In genomic region chr1:40923511-40924020, GRCh38 we compare ENCODE assay signal across 18 cellular contexts. TPM values are rescaled to one million over a fixed set of nuclear protein-coding genes. Genes with fewer than 3 reads are reported as not detected.
DNase-seq lines count a peak whose midpoint lies in the region; TF ChIP-seq lines count a peak whose summit lies in the region.
"Had no signal": no experiment of that assay in that cellular context is flagged by ENCODE, and none has a peak within 500 bp of the region (broad histone marks: within the 10 kb centered on the region; RNA-seq: fewer than 3 reads in every experiment).

No MANE protein-coding gene starts in this region.

- peaks cover 4 to 12% of the 10 kb centered on the region in 2 donors for H3K4me1 ChIP-seq in breast epithelium
- peaks cover 7% of the 10 kb centered on the region for H3K4me1 ChIP-seq in mammary epithelial cell (ENCODE audit: insufficient read depth, low read length)
- peaks cover 0 to 3% of the 10 kb centered on the region in 2 donors for H3K4me1 ChIP-seq in esophagus (ENCODE audit: control insufficient read depth in 2 of 2, insufficient read depth in 2 of 2, low read length in 1 of 2)

- dilution Hi-C loops in mammary epithelial cell (cut with HindIII; ENCODE audit: low sequenced_read_pairs) = loop anchor here (5.0 kb wide), 1 partner anchor 71 kb away; no protein-coding TSS in a partner anchor

- H2AFZ ChIP-seq in mammary epithelial cell (ENCODE audit: low read depth, low read length) = no peak overlapping the region

- H3K27ac ChIP-seq in breast epithelium = peak overlapping the region; percentile 84 to 96
- H3K27ac ChIP-seq in mammary epithelial cell (ENCODE audit: insufficient read depth, low read depth, low read length) = no peak overlapping the region
- H3K27ac ChIP-seq in esophagus (ENCODE audit: low read depth in 2 of 2, low read length in 1 of 2) = peak overlapping the region; percentile 22 to 74

- TF ChIP-seq CTCF in breast epithelium (IDR thresholded peaks at IDR 0.05) (no peak), mammary epithelial cell (conservative IDR thresholded peaks at IDR 0.05 in 1 of 2, IDR thresholded peaks at IDR 0.05 in 1 of 2; ENCODE audit: extremely low read depth in 1 of 2, insufficient read depth in 1 of 2, low read depth in 1 of 2, low read length in 2 of 2) (no peak)

- in situ Hi-C loops in mammary epithelial cell (cut with MboI; ENCODE audit: low sequenced_read_pairs in 2 of 2) = no loop called here

- CTCF ChIA-PET in mammary epithelial cell (lab: Charles Lee; ENCODE audit: low non-redundant PET) = interaction anchor here (0.5 kb wide), 1 partner anchor 493 kb away, joined by 3 read pairs; no protein-coding TSS in a partner anchor

- BruUV-seq in mammary epithelial cell (replicated peaks; lab: Mats Ljungman, UMichigan) = no TSS peak

- H3K4me3 ChIP-seq in breast epithelium = no peak overlapping the region
- no peak overlapping the region for H3K4me3 ChIP-seq in mammary epithelial cell (replicated peaks in 1 of 3; ENCODE audit: insufficient read depth in 1 of 3, low read depth in 2 of 3, low read length in 3 of 3)
- no peak overlapping the region for H3K4me3 ChIP-seq in esophagus (ENCODE audit: low read depth in 1 of 2, low read length in 2 of 2)
- H3K4me3 ChIP-seq: HAP-1 had no signal

- WGBS in mammary epithelial cell (ENCODE audit: low coverage, missing lambda C conversion rate) = 90% methylated on average over 3 of the region's 3 CpGs
- WGBS in esophagus, 2 donors = 84 to 85% methylated on average over 3 of the region's 3 CpGs

- H3K9me3 ChIP-seq in breast epithelium (no peaks in the 10 kb centered on the region), mammary epithelial cell (replicated peaks; ENCODE audit: insufficient read depth, low read length) (no peaks in the 10 kb centered on the region), esophagus (ENCODE audit: control insufficient read depth in 2 of 2, insufficient read depth in 1 of 2, low read depth in 1 of 2, low read length in 1 of 2) (no peaks in the 10 kb centered on the region)
- H3K9me3 ChIP-seq: HAP-1 had no signal

- H3K9ac ChIP-seq in mammary epithelial cell (ENCODE audit: insufficient read depth, low read length) = no peak overlapping the region

- H3K36me3 ChIP-seq in breast epithelium (no peaks in the 10 kb centered on the region), mammary epithelial cell (ENCODE audit: insufficient read depth, low read length) (no peaks in the 10 kb centered on the region), esophagus (ENCODE audit: control insufficient read depth in 2 of 2, insufficient read depth in 2 of 2, low read length in 1 of 2) (no peaks in the 10 kb centered on the region)
- H3K36me3 ChIP-seq: HAP-1 had no signal

- no peak overlapping the region for H3K4me2 ChIP-seq in mammary epithelial cell (ENCODE audit: insufficient read depth, low read depth, low read length)

- H3K27me3 ChIP-seq in breast epithelium (no peaks in the 10 kb centered on the region), mammary epithelial cell (ENCODE audit: insufficient read depth, low read length) (no peaks in the 10 kb centered on the region), esophagus (ENCODE audit: control insufficient read depth in 1 of 2, insufficient read depth in 2 of 2, low read length in 2 of 2) (no peaks in the 10 kb centered on the region)

- DNase-seq in breast epithelium (ENCODE audit: low spot score in 2 of 2) (no peak), mammary epithelial cell (no peak), putamen (ENCODE audit: low spot score) (peak; percentile 48), NCI-H2196 (lab: John Stamatoyannopoulos, UW; ENCODE audit: unreplicated experiment) (no peak), Ammon's horn (ENCODE audit: low spot score) (no peak)
- DNase-seq in stimulated activated CD4-positive, alpha-beta T cell treated with anti-CD3 and anti-CD28 coated beads, Interleukin-15, amount 100 ng/mL, for 24 hours = no peak
- DNase-seq in activated CD8-positive, alpha-beta memory T cell treated with anti-CD3 and anti-CD28 coated beads, Interleukin-2, amount 50 U/mL, for 4 hours = no peak
- DNase-seq: 8988T; DMS53; EL; GF-D8; NCI-H1105; NCI-H2029 treated with DMSO at 0.1 percent for 48 hours; NCI-H345; NCI-H774; NK-92 treated with Interleukin-12 subunit alpha and Interleukin-12 subunit beta, amount 100 ng/mL, for 24 hours had no signal

- intact Hi-C loops in breast epithelium (cut with DNase I; ENCODE audit: low total_unique reads) (no loop called here), mammary epithelial cell (cut with micrococcal nuclease) (no loop called here)

- H3K79me2 ChIP-seq in mammary epithelial cell (ENCODE audit: insufficient read depth, low read length) = no peaks in the 10 kb centered on the region

- no peaks in the 10 kb centered on the region for H4K20me1 ChIP-seq in mammary epithelial cell (ENCODE audit: insufficient read depth, low read length)

- no peak for TF ChIP-seq POLR2A in breast epithelium (IDR thresholded peaks at IDR 0.05)

RNA-seq across cellular contexts. Expression of gene CTPS1, which starts 55.9 kb away (rescaled TPM):
- total RNA-seq in breast epithelium = 10 to 100 TPM; 13.1 to 20.0 (median 13.2) TPM
- 10 to 100 TPM; 24.0 to 80.2 TPM for total RNA-seq in mammary epithelial cell
- polyA plus RNA-seq in mammary epithelial cell = 54.3 TPM
- 90.9 TPM for polyA minus RNA-seq in mammary epithelial cell
- 10 to 100 TPM; 10.8 to 17.7 TPM for polyA plus RNA-seq in esophagus
